Comparison of ENCODE assay signal across 16 cellular contexts in genomic region chr7:1787681-1788235, GRCh38.
"Had no signal": no experiment of that assay in that cellular context is flagged by ENCODE, and none has a peak within 500 bp of the region (broad histone marks: within the 10 kb centered on the region; RNA-seq: fewer than 3 reads in every experiment).

No MANE protein-coding gene starts in this region.

- DNase-seq: effector memory CD4-positive, alpha-beta T cell; gastrocnemius medialis; heart right ventricle; islet precursor cell; left ventricle myocardium inferior; naive thymus-derived CD4-positive, alpha-beta T cell; nephron progenitor cell; right cardiac atrium; stimulated activated CD4-positive, alpha-beta T cell treated with anti-CD3 and anti-CD28 coated beads, Interleukin-15, amount 100 ng/mL, for 24 hours; stimulated activated CD4-positive, alpha-beta T cell treated with anti-CD3 and anti-CD28 coated beads, Interleukin-1b, Interleukin-23, amount 100 ng/mL, for 48 hours; stimulated activated CD4-positive, alpha-beta T cell treated with anti-CD3 and anti-CD28 coated beads, Interleukin-4, amount 100 ng/mL, for 4 hours; stimulated activated naive B cell treated with anti-CD40 and anti-IgM and Interleukin-4, amounts not matched to agents 10 μg/mL and 1 μg/mL and 100 μg/mL, for 72 hours; trophoblast cell had no signal

- H3K27ac ChIP-seq: gastrocnemius medialis, heart right ventricle, left ventricle myocardium inferior, neutrophil, ovary had no signal

- ATAC-seq: esophagus mucosa; gastrocnemius medialis; heart right ventricle; naive thymus-derived CD4-positive, alpha-beta T cell; right cardiac atrium; stimulated activated naive B cell treated with anti-CD40 and anti-IgM and Interleukin-4, amounts not matched to agents 10 μg/mL and 1 μg/mL and 100 μg/mL, for 72 hours had no signal

- H3K27me3 ChIP-seq: neutrophil, ovary had no signal

- H3K36me3 ChIP-seq: gastrocnemius medialis, heart right ventricle, left ventricle myocardium inferior, neutrophil, ovary had no signal

- H3K4me1 ChIP-seq: gastrocnemius medialis, heart right ventricle, left ventricle myocardium inferior had no signal

- H3K4me3 ChIP-seq: gastrocnemius medialis, heart right ventricle, left ventricle myocardium inferior, ovary had no signal

- H3K9me3 ChIP-seq: neutrophil, ovary had no signal
